ENCODE assay signal across 8 cellular contexts in genomic region chrX:48597353-48598264, GRCh38. TPM values are rescaled to one million over a fixed set of nuclear protein-coding genes. Genes with fewer than 3 reads are reported as not detected.
DNase-seq lines count a peak whose midpoint lies in the region; ATAC-seq and TF ChIP-seq lines count a peak whose summit lies in the region.

Gene WDR13, plus strand, starts transcription at chrX:48597492. Its CDS starts 505 bp downstream, at chrX:48597997.

- H3K27ac ChIP-seq in coronary artery (peak within 1 kb of the TSS; percentile 76 to 99), layer of hippocampus (ENCODE audit: low read depth, low read length) (peak within 1 kb of the TSS; percentile 99)

- H3K36me3 Mint-ChIP-seq in activated CD4-positive, alpha-beta T cell treated with anti-CD3 and anti-CD28 coated beads, Interleukin-2, amount 10 ng/mL, durations not matched to agents 7 days and 5 days (ENCODE audit: low read depth) = peaks cover 6% of the 10 kb centered on the region

- H3K9me3 Mint-ChIP-seq in activated CD4-positive, alpha-beta T cell treated with anti-CD3 and anti-CD28 coated beads, Interleukin-2, amount 10 ng/mL, durations not matched to agents 7 days and 5 days = no peaks in the 10 kb centered on the region

- peak within 1 kb of the TSS; percentile 99 for H3K27ac Mint-ChIP-seq in activated CD4-positive, alpha-beta T cell treated with anti-CD3 and anti-CD28 coated beads, Interleukin-2, amount 10 ng/mL, durations not matched to agents 7 days and 5 days

- CTCF ChIA-PET in activated CD4-positive, alpha-beta T cell treated with anti-CD3 and anti-CD28 coated beads, Interleukin-2, amount 10 ng/mL, durations not matched to agents 7 days and 5 days (lab: Charles Lee) = interaction anchor here (0.9 kb wide), 1 partner anchor 19 kb away, joined by 5 read pairs; no protein-coding TSS in a partner anchor

- H3K4me3 ChIP-seq in coronary artery = peak within 1 kb of the TSS; percentile 74

- peaks cover 12% of the 10 kb centered on the region for H3K4me1 Mint-ChIP-seq in activated CD4-positive, alpha-beta T cell treated with anti-CD3 and anti-CD28 coated beads, Interleukin-2, amount 10 ng/mL, durations not matched to agents 7 days and 5 days

- peak; percentile 70 to 73 for DNase-seq in AML-193 (lab: John Stamatoyannopoulos, UW)
- DNase-seq in GM19238 (ENCODE audit: insufficient read length, low spot score) = peak; percentile 71
- DNase-seq in NCI-H69 (lab: John Stamatoyannopoulos, UW) = peak; percentile 94
- DNase-seq in activated CD4-positive, alpha-beta T cell treated with anti-CD3 and anti-CD28 coated beads, Interleukin-2, amount 10 ng/mL, durations not matched to agents 7 days and 5 days = peak; percentile 91
- DNase-seq in coronary artery (ENCODE audit: low spot score) = peak; percentile 95
- DNase-seq in stimulated activated CD4-positive, alpha-beta T cell treated with anti-CD3 and anti-CD28 coated beads, Interleukin-1b, Interleukin-23, amount 100 ng/mL, for 24 hours (ENCODE audit: low read depth in 4 of 4, low spot score in 1 of 4) = peak; percentile 63 to 83 (median 76)

- H3K4me3 Mint-ChIP-seq in activated CD4-positive, alpha-beta T cell treated with anti-CD3 and anti-CD28 coated beads, Interleukin-2, amount 10 ng/mL, durations not matched to agents 7 days and 5 days = peak within 1 kb of the TSS; percentile 95

- POLR2A ChIA-PET in activated CD4-positive, alpha-beta T cell treated with anti-CD3 and anti-CD28 coated beads, Interleukin-2, amount 10 ng/mL, durations not matched to agents 7 days and 5 days (lab: Charles Lee) = no interaction called here

- H3K27me3 ChIP-seq in layer of hippocampus (ENCODE audit: control insufficient read depth, insufficient read depth, low read length) = no peaks in the 10 kb centered on the region

- no peak for TF ChIP-seq CTCF in coronary artery (IDR thresholded peaks at IDR 0.05)

- H3K27me3 Mint-ChIP-seq in activated CD4-positive, alpha-beta T cell treated with anti-CD3 and anti-CD28 coated beads, Interleukin-2, amount 10 ng/mL, durations not matched to agents 7 days and 5 days = no peaks in the 10 kb centered on the region

- peak; percentile 75 for ATAC-seq in HG03460 (IDR thresholded peaks at IDR 0.05; ENCODE audit: unreplicated experiment)

RNA-seq across cellular contexts. Expression of gene WDR13, which starts in this region (rescaled TPM):
- 10 to 100 TPM; 37.8 to 44.5 TPM for total RNA-seq in activated CD4-positive, alpha-beta T cell treated with anti-CD3 and anti-CD28 coated beads, Interleukin-2, amount 10 ng/mL, durations not matched to agents 7 days and 5 days

Comparison
In these comparisons a context has a peak if more than half of its experiments do, and no peak if none do; other contexts are left out.
1. Peak in every context shown above with its lines: DNase-seq, ATAC-seq, H3K4me3 ChIP-seq and H3K27ac ChIP-seq.